Comparison of ENCODE assay signal across 8 cellular contexts in genomic region chr4:108171541-108172230, GRCh38. TPM values are rescaled to one million over a fixed set of nuclear protein-coding genes. Genes with fewer than 3 reads are reported as not detected.
DNase-seq lines count a peak whose midpoint lies in the region; ATAC-seq lines count a peak whose summit lies in the region.

No MANE protein-coding gene starts in this region.

- peak overlapping the region; percentile 82 for H3K4me3 Mint-ChIP-seq in activated CD4-positive, alpha-beta memory T cell treated with anti-CD3 and anti-CD28 coated beads for 36 hours

- ATAC-seq in HG02759 (IDR thresholded peaks at IDR 0.05; ENCODE audit: unreplicated experiment) (no peak), HG03139 (IDR thresholded peaks at IDR 0.05; ENCODE audit: unreplicated experiment) (no peak)

- intact Hi-C loops in activated CD4-positive, alpha-beta memory T cell treated with anti-CD3 and anti-CD28 coated beads for 36 hours (cut with micrococcal nuclease) = loop anchor here (2.0 to 5.0 kb wide), 4 partner anchors 141 to 296 kb away; partner anchors contain the start of gene HADH

- POLR2A ChIA-PET in activated CD4-positive, alpha-beta memory T cell treated with anti-CD3 and anti-CD28 coated beads for 36 hours (lab: Charles Lee) = interaction anchor here (1.1 to 1.9 kb wide), 2 partner anchors 142 to 182 kb away, joined by 3 to 6 read pairs; partner anchors contain the start of gene HADH

- H3K4me1 Mint-ChIP-seq in activated CD4-positive, alpha-beta memory T cell treated with anti-CD3 and anti-CD28 coated beads for 36 hours (ENCODE audit: low read depth) = peaks cover 40% of the 10 kb centered on the region

- H3K36me3 Mint-ChIP-seq in activated CD4-positive, alpha-beta memory T cell treated with anti-CD3 and anti-CD28 coated beads for 36 hours = peaks cover 15% of the 10 kb centered on the region

- H3K36me3 ChIP-seq in H7 (replicated peaks; ENCODE audit: control insufficient read depth, insufficient read depth, low read length) = no peaks in the 10 kb centered on the region

- peaks cover 9% of the 10 kb centered on the region for H3K27me3 Mint-ChIP-seq in activated CD4-positive, alpha-beta memory T cell treated with anti-CD3 and anti-CD28 coated beads for 36 hours

- peaks cover 93% of the 10 kb centered on the region for H3K27me3 ChIP-seq in H7 (ENCODE audit: control insufficient read depth, insufficient read depth, low read length)

- peak overlapping the region; percentile 80 for H3K27ac Mint-ChIP-seq in activated CD4-positive, alpha-beta memory T cell treated with anti-CD3 and anti-CD28 coated beads for 36 hours

- peak overlapping the region; percentile 49 for H3K4me3 ChIP-seq in H7 (ENCODE audit: insufficient read depth, low read depth, low read length)

- DNase-seq in H7 (peak; percentile 64), germinal center (ENCODE audit: low spot score) (peak; percentile 11), HuH-7 (ENCODE audit: low spot score) (no peak), cerebellar nuclear complex (lab: John Stamatoyannopoulos, UW) (no peak)
- DNase-seq in activated CD4-positive, alpha-beta memory T cell treated with anti-CD3 and anti-CD28 coated beads for 36 hours = peak; percentile 76
- DNase-seq in stimulated activated CD4-positive, alpha-beta T cell treated with anti-CD3 and anti-CD28 coated beads, Interleukin-4, amount 100 ng/mL, for 4 hours = peak; percentile 47 to 72

- CTCF ChIA-PET in activated CD4-positive, alpha-beta memory T cell treated with anti-CD3 and anti-CD28 coated beads for 36 hours (lab: Charles Lee) = interaction anchor here (1.0 to 2.9 kb wide), 7 partner anchors 10 to 152 kb away, joined by 3 to 12 read pairs (median 4); no protein-coding TSS in a partner anchor

- H3K9me3 Mint-ChIP-seq in activated CD4-positive, alpha-beta memory T cell treated with anti-CD3 and anti-CD28 coated beads for 36 hours = no peaks in the 10 kb centered on the region

RNA-seq across cellular contexts. Expression of gene LEF1, which starts 3.0 kb away (rescaled TPM):
- 0.28 and 0.48 TPM in 2 replicates for total RNA-seq in H7 (2014; rRNA removed; shearing (Covaris generic))
- total RNA-seq in activated CD4-positive, alpha-beta memory T cell treated with anti-CD3 and anti-CD28 coated beads for 36 hours = 100 to 1,000 TPM; 111 to 122 TPM

Comparison
In these comparisons a context has a peak if more than half of its experiments do, and no peak if none do; other contexts are left out.
1. DNase-seq: peak in H7 (single experiment), activated CD4-positive, alpha-beta memory T cell treated with anti-CD3 and anti-CD28 coated beads for 36 hours (single experiment), germinal center (single experiment) and stimulated activated CD4-positive, alpha-beta T cell treated with anti-CD3 and anti-CD28 coated beads, Interleukin-4, amount 100 ng/mL, for 4 hours (2 of 2); none in HuH-7 (single experiment) and cerebellar nuclear complex (0 of 2).
2. RNA of gene LEF1, which starts 3.0 kb away (total RNA-seq): 111 to 122 TPM in activated CD4-positive, alpha-beta memory T cell treated with anti-CD3 and anti-CD28 coated beads for 36 hours; 0.28 to 0.48 TPM in H7; every median in the first group is over 10 times any median in the second.